8 cellular contexts compared by ENCODE assay signal in genomic region chr12:102062419-102062806, GRCh38. TPM values are rescaled to one million over a fixed set of nuclear protein-coding genes. Genes with fewer than 3 reads are reported as not detected.
DNase-seq lines count a peak whose midpoint lies in the region; ATAC-seq and TF ChIP-seq lines count a peak whose summit lies in the region.

No MANE protein-coding gene starts in this region.

- H3K27ac ChIP-seq in SK-N-SH (ENCODE audit: low read depth in 2 of 2, low read length in 1 of 2) (peak overlapping the region in 1 of 2 experiments; percentile 6; a peak in 1 of 4 replicates), smooth muscle cell (ENCODE audit: low read depth) (no peak overlapping the region)

- H3K27me3 ChIP-seq in SK-N-SH (ENCODE audit: insufficient read depth), result no peaks in the 10 kb centered on the region
- no peaks in the 10 kb centered on the region for H3K27me3 ChIP-seq in smooth muscle cell (ENCODE audit: low read depth)

- ATAC-seq in SK-N-SH treated with all-trans-retinoic acid at 6 μM for 48 hours (no peak), T-helper 17 cell (no peak), HG03565 (IDR thresholded peaks at IDR 0.05; ENCODE audit: unreplicated experiment) (no peak), HG03571 (IDR thresholded peaks at IDR 0.05; ENCODE audit: unreplicated experiment) (no peak)

- no peak for TF ChIP-seq RAD21 in SK-N-SH (IDR thresholded peaks at IDR 0.05; ENCODE audit: low read length)

- no peak overlapping the region for H3K9ac ChIP-seq in SK-N-SH
- H3K9ac ChIP-seq in smooth muscle cell (ENCODE audit: low read depth), result no peak overlapping the region

- DNase-seq in SK-N-SH, result no peak
- DNase-seq in T-helper 17 cell, result no peak
- DNase-seq in foreskin fibroblast, result no peak
- no peak for DNase-seq in smooth muscle cell (lab: John Stamatoyannopoulos, UW; ENCODE audit: unreplicated experiment)
- no peak for DNase-seq in occipital lobe (lab: John Stamatoyannopoulos, UW)

- peaks cover 10% of the 10 kb centered on the region for H3K36me3 Mint-ChIP-seq in T-helper 17 cell (ENCODE audit: low read depth)

- H3K79me2 ChIP-seq in SK-N-SH (ENCODE audit: insufficient read depth) (no peaks in the 10 kb centered on the region), smooth muscle cell (ENCODE audit: low read depth) (peaks cover 3% of the 10 kb centered on the region)

- peak overlapping the region; percentile 98 for H3K4me3 Mint-ChIP-seq in T-helper 17 cell

- POLR2A ChIA-PET in SK-N-SH (lab: Yijun Ruan, JAX), result interaction anchor here (1.2 kb wide), 1 partner anchor 57 kb away, joined by 3 read pairs; the partner anchor contains the start of gene NUP37

- H3K4me3 ChIP-seq in SK-N-SH (ENCODE audit: low read depth in 2 of 2, low read length in 1 of 2) (peak overlapping the region; percentile 90 to 97), foreskin fibroblast (ENCODE audit: low read depth in 1 of 2, low read length in 2 of 2) (peak overlapping the region; percentile 72 to 93), smooth muscle cell (peak overlapping the region; percentile 84)

- peak overlapping the region; percentile 56 for H3K4me2 ChIP-seq in SK-N-SH
- H3K4me2 ChIP-seq in smooth muscle cell, result peak overlapping the region; percentile 96

- CTCF ChIA-PET in SK-N-SH (lab: Yijun Ruan, JAX), result no interaction called here

- H2AFZ ChIP-seq in SK-N-SH (ENCODE audit: low read depth), result peak overlapping the region; percentile 85
- H2AFZ ChIP-seq in smooth muscle cell (ENCODE audit: low read depth), result peak overlapping the region; percentile 89

- H3K9me3 ChIP-seq in SK-N-SH (no peaks in the 10 kb centered on the region), T-helper 17 cell (ENCODE audit: control insufficient read depth, low read length, poor library complexity, severe bottlenecking) (no peaks in the 10 kb centered on the region), smooth muscle cell (replicated peaks; ENCODE audit: low read depth) (no peaks in the 10 kb centered on the region)

- peaks cover 33% of the 10 kb centered on the region for H3K4me1 Mint-ChIP-seq in T-helper 17 cell

- H4K20me1 ChIP-seq in SK-N-SH (ENCODE audit: insufficient read depth) (no peaks in the 10 kb centered on the region), smooth muscle cell (ENCODE audit: low read depth) (no peaks in the 10 kb centered on the region)

- no peaks in the 10 kb centered on the region for H3K9me2 ChIP-seq in SK-N-SH

- H3K4me1 ChIP-seq in SK-N-SH (ENCODE audit: control insufficient read depth in 1 of 2, insufficient read depth in 2 of 2, low read depth in 1 of 2, low read length in 1 of 2) (no peaks in the 10 kb centered on the region; a peak in 2 of 4 replicates), smooth muscle cell (ENCODE audit: low read depth) (peaks cover 4% of the 10 kb centered on the region)

- TF ChIP-seq CTCF in SK-N-SH (IDR thresholded peaks at IDR 0.05), result no peak
- no peak for TF ChIP-seq CTCF in foreskin fibroblast (IDR thresholded peaks at IDR 0.05; ENCODE audit: low read depth, low read length)
- no peak for TF ChIP-seq CTCF in smooth muscle cell (IDR thresholded peaks at IDR 0.05; ENCODE audit: borderline replicate concordance, insufficient read depth, poor library complexity, severe bottlenecking)

- WGBS in SK-N-SH (ENCODE audit: low lambda C conversion rate), result 76% methylated on average over 11 of the region's 11 CpGs
- WGBS in smooth muscle cell (ENCODE audit: low lambda C conversion rate), result 80% methylated on average over 11 of the region's 11 CpGs

- peaks cover 0 to 6% of the 10 kb centered on the region in 2 experiments for H3K36me3 ChIP-seq in SK-N-SH (replicated peaks in 1 of 2; ENCODE audit: control insufficient read depth in 1 of 2, insufficient read depth in 2 of 2, low read length in 1 of 2)
- no peaks in the 10 kb centered on the region for H3K36me3 ChIP-seq in smooth muscle cell (ENCODE audit: low read depth)

- peak overlapping the region; percentile 100 for H3K27ac Mint-ChIP-seq in T-helper 17 cell

- no peak for TF ChIP-seq EP300 in SK-N-SH (IDR thresholded peaks at IDR 0.05; ENCODE audit: borderline replicate concordance in 1 of 2, low read depth in 1 of 2, low read length in 1 of 2)

- H3F3A ChIP-seq in SK-N-SH (replicated peaks; ENCODE audit: insufficient read depth) (no peaks in the 10 kb centered on the region), smooth muscle cell (ENCODE audit: low read depth) (no peaks in the 10 kb centered on the region)

- peaks cover 14% of the 10 kb centered on the region for H3K27me3 Mint-ChIP-seq in T-helper 17 cell

TF ChIP-seq in SK-N-SH, 30 proteins besides CTCF, POLR2A, EP300 and RAD21:
- TF ChIP-seq NFIC (IDR thresholded peaks at IDR 0.05; ENCODE audit: borderline replicate concordance) (no peak), CHD2 (IDR thresholded peaks at IDR 0.05; ENCODE audit: low read length, partially characterized antibody) (no peak), MAX (IDR thresholded peaks at IDR 0.05; ENCODE audit: low read depth) (no peak)

TF ChIP-seq in SK-N-SH treated with all-trans-retinoic acid at 6 μM for 48 hours, 23 proteins besides CTCF, POLR2A, EP300 and RAD21 (continues in another document):
- TF ChIP-seq, protein P1, sequence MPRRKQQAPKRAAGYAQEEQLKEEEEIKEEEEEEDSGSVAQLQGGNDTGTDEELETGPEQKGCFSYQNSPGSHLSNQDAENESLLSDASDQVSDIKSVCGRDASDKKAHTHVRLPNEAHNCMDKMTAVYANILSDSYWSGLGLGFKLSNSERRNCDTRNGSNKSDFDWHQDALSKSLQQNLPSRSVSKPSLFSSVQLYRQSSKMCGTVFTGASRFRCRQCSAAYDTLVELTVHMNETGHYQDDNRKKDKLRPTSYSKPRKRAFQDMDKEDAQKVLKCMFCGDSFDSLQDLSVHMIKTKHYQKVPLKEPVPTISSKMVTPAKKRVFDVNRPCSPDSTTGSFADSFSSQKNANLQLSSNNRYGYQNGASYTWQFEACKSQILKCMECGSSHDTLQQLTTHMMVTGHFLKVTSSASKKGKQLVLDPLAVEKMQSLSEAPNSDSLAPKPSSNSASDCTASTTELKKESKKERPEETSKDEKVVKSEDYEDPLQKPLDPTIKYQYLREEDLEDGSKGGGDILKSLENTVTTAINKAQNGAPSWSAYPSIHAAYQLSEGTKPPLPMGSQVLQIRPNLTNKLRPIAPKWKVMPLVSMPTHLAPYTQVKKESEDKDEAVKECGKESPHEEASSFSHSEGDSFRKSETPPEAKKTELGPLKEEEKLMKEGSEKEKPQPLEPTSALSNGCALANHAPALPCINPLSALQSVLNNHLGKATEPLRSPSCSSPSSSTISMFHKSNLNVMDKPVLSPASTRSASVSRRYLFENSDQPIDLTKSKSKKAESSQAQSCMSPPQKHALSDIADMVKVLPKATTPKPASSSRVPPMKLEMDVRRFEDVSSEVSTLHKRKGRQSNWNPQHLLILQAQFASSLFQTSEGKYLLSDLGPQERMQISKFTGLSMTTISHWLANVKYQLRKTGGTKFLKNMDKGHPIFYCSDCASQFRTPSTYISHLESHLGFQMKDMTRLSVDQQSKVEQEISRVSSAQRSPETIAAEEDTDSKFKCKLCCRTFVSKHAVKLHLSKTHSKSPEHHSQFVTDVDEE (CRISPR knock-in tag; IDR thresholded peaks at IDR 0.05), result no peak
- no peak for TF ChIP-seq ARNTL (CRISPR knock-in tag; IDR thresholded peaks at IDR 0.05; ENCODE audit: borderline replicate concordance, low read depth)
- TF ChIP-seq, protein P2, sequence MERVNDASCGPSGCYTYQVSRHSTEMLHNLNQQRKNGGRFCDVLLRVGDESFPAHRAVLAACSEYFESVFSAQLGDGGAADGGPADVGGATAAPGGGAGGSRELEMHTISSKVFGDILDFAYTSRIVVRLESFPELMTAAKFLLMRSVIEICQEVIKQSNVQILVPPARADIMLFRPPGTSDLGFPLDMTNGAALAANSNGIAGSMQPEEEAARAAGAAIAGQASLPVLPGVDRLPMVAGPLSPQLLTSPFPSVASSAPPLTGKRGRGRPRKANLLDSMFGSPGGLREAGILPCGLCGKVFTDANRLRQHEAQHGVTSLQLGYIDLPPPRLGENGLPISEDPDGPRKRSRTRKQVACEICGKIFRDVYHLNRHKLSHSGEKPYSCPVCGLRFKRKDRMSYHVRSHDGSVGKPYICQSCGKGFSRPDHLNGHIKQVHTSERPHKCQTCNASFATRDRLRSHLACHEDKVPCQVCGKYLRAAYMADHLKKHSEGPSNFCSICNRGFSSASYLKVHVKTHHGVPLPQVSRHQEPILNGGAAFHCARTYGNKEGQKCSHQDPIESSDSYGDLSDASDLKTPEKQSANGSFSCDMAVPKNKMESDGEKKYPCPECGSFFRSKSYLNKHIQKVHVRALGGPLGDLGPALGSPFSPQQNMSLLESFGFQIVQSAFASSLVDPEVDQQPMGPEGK (CRISPR knock-in tag; IDR thresholded peaks at IDR 0.05; ENCODE audit: borderline replicate concordance), result no peak
- TF ChIP-seq POU6F1 (CRISPR knock-in tag; IDR thresholded peaks at IDR 0.05; ENCODE audit: borderline replicate concordance, low read depth), result no peak

RNA-seq across cellular contexts. Expression of gene WASHC3, which starts 0.6 kb away (rescaled TPM):
- polyA plus RNA-seq in SK-N-SH (2012; rRNA removed) (28.5 and 32.0 TPM in 2 replicates), smooth muscle cell (70.1 and 71.7 TPM in 2 replicates)
- 36.2 and 43.6 TPM in 2 replicates for polyA plus RNA-seq in SK-N-SH (2012; cell fraction: cytosol; rRNA removed)
- polyA plus RNA-seq in SK-N-SH (2012; cell fraction: nucleus; rRNA removed), result 11.4 and 21.4 TPM in 2 replicates
- total RNA-seq in T-helper 17 cell (10 to 100 TPM; 27.8 to 37.6 TPM), smooth muscle cell (53.2 and 58.5 TPM in 2 replicates), occipital lobe (55.1 TPM)

RNA-seq across cellular contexts. Expression of gene NUP37, which starts 57.5 kb away (rescaled TPM):
- polyA plus RNA-seq in SK-N-SH (2012; rRNA removed) (29.2 and 34.5 TPM in 2 replicates), smooth muscle cell (35.7 and 38.1 TPM in 2 replicates)
- polyA plus RNA-seq in SK-N-SH (2012; cell fraction: cytosol; rRNA removed), result 46.8 and 61.1 TPM in 2 replicates
- polyA plus RNA-seq in SK-N-SH (2012; cell fraction: nucleus; rRNA removed), result 15.2 and 26.9 TPM in 2 replicates
- total RNA-seq in T-helper 17 cell (10 to 100 TPM; 11.0 to 12.5 TPM), smooth muscle cell (49.2 and 57.6 TPM in 2 replicates), occipital lobe (8.0 TPM)

RNA-seq across cellular contexts. Expression of gene PARPBP, which starts 57.6 kb away (rescaled TPM):
- polyA plus RNA-seq in SK-N-SH (2012; rRNA removed), result 3.1 and 3.9 TPM in 2 replicates
- polyA plus RNA-seq in SK-N-SH (2012; cell fraction: cytosol; rRNA removed), result 5.3 and 6.9 TPM in 2 replicates
- 2.8 and 4.6 TPM in 2 replicates for polyA plus RNA-seq in SK-N-SH (2012; cell fraction: nucleus; rRNA removed)
- total RNA-seq in T-helper 17 cell, result 1 to 10 TPM; 2.8 to 3.4 TPM
- total RNA-seq in smooth muscle cell, result 7.9 and 8.2 TPM in 2 replicates
- polyA plus RNA-seq in smooth muscle cell, result 3.7 and 4.7 TPM in 2 replicates
- 5.5 TPM for total RNA-seq in occipital lobe
